In the genomic region with DNA sequence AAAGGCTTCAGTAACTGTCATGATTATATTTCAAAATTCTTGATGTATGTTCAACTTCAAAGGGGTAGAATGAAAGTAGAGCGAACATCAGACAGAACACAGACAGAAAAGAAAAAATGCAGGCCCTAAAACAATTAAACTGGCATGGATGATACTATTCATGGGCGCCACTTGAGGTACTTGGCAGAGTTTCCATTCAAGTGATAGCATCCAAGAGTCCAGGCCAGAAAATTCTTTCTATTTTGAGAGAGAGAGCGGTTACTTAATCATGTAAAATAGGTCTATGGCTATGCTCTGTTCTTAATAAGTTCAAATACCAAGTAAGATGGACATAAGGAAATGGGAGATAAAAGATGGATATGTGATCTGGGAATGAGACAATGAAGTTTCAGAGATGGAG, we compare ENCODE assay signal across 23 cellular contexts. TPM values are rescaled to one million over a fixed set of nuclear protein-coding genes. Genes with fewer than 3 reads are reported as not detected.
"Had no signal": no experiment of that assay in that cellular context is flagged by ENCODE, and none has a peak within 500 bp of the region (broad histone marks: within the 10 kb centered on the region; RNA-seq: fewer than 3 reads in every experiment).

No MANE protein-coding gene starts in this region.

- H3K4me1 ChIP-seq: parathyroid adenoma, psoas muscle, spleen, suprapubic skin, tibial nerve, vagina had no signal

- DNase-seq: head of caudate nucleus; islet precursor cell; mesendoderm; naive B cell; natural killer cell; nephron progenitor cell; occipital lobe; psoas muscle; small intestine; spleen; stimulated activated CD4-positive, alpha-beta T cell treated with anti-CD3 and anti-CD28 coated beads, Interleukin-4, amount 100 ng/mL, for 24 hours; stimulated activated naive CD4-positive, alpha-beta T cell had no signal

- H3K27ac ChIP-seq: hepatocyte, neural progenitor cell, neutrophil, parathyroid adenoma, psoas muscle, spleen, suprapubic skin, tibial nerve, vagina had no signal

- H3K27me3 ChIP-seq: hepatocyte, neural progenitor cell, neutrophil, spleen, suprapubic skin, tibial nerve, vagina had no signal

- H3K4me3 ChIP-seq: hepatocyte, lung, neural progenitor cell, psoas muscle, spleen, suprapubic skin, tibial nerve, vagina had no signal

- H3K9me3 ChIP-seq: neutrophil, psoas muscle, spleen, suprapubic skin, tibial nerve, vagina had no signal

- H3K36me3 ChIP-seq: neural progenitor cell, neutrophil, spleen, suprapubic skin, tibial nerve, vagina had no signal

- ATAC-seq: left lobe of liver; natural killer cell; sciatic nerve; stimulated activated effector memory CD8-positive, alpha-beta T cell treated with anti-CD3 and anti-CD28 coated beads, Interleukin-12 subunit alpha, Interleukin-12 subunit beta, amount 100 ng/mL, for 72 hours had no signal

- H3K9ac ChIP-seq: neural progenitor cell, parathyroid adenoma had no signal

RNA-seq across cellular contexts. Expression of a gene that starts 21.4 kb away (rescaled TPM):
- total RNA-seq: left lobe of liver, natural killer cell had no signal
